9 cellular contexts compared by ENCODE assay signal in genomic region chrX:153470411-153471363, GRCh38. TPM values are rescaled to one million over a fixed set of nuclear protein-coding genes. Genes with fewer than 3 reads are reported as not detected.
DNase-seq lines count a peak whose midpoint lies in the region; ATAC-seq, FAIRE-seq and TF ChIP-seq lines count a peak whose summit lies in the region.
"Had no signal": no experiment of that assay in that cellular context is flagged by ENCODE, and none has a peak within 500 bp of the region (broad histone marks: within the 10 kb centered on the region; RNA-seq: fewer than 3 reads in every experiment).

HAUS7 (minus strand) TSS chrX:153470576; CDS start chrX:153470557, 19 bp downstream.

- no peak for FAIRE-seq in keratinocyte (lab: Jason Lieb, UNC)
- FAIRE-seq: colon had no signal

- no peaks in the 10 kb centered on the region for H3K36me3 ChIP-seq in keratinocyte (ENCODE audit: control insufficient read depth in 2 of 2, extremely low read depth in 1 of 2, insufficient read depth in 2 of 2, low read length in 2 of 2)

- DNase-seq in AG20443 (ENCODE audit: low spot score) (peak; percentile 94), NCI-H345 treated with DMSO at 0.1 percent for 48 hours (lab: John Stamatoyannopoulos, UW; ENCODE audit: unreplicated experiment) (peak; percentile 78), keratinocyte (ENCODE audit: low read depth, low spot score) (peak; percentile 45)
- DNase-seq in activated CD4-positive, CD25-positive, alpha-beta regulatory T cell treated with anti-CD3 and anti-CD28 coated beads, Interleukin-2, amount 50 U/mL, for 16 hours (ENCODE audit: low read depth, low spot score): peak; percentile 77
- peak; percentile 85 for DNase-seq in central memory CD4-positive, alpha-beta T cell
- DNase-seq in stimulated activated CD4-positive, alpha-beta T cell treated with anti-CD3 and anti-CD28 coated beads, Interleukin-12 subunit alpha, Interleukin-12 subunit beta, amount 100 ng/mL, for 48 hours (ENCODE audit: low read depth in 2 of 3, low spot score in 1 of 3): peak; percentile 76 to 82 (median 78)

- peak within 1 kb of the TSS; percentile 78 for H3K4me2 ChIP-seq in keratinocyte (ENCODE audit: control insufficient read depth, extremely low read depth, insufficient read depth, low read depth, low read length)

- H3K27ac ChIP-seq in keratinocyte (ENCODE audit: control insufficient read depth, insufficient read depth, low read length): peak within 1 kb of the TSS; percentile 20

- peak within 1 kb of the TSS; percentile 67 for H3K9ac ChIP-seq in keratinocyte (ENCODE audit: control insufficient read depth, extremely low read depth, insufficient read depth, low read length)

- H3K9me1 ChIP-seq in keratinocyte (ENCODE audit: control insufficient read depth, extremely low read depth, insufficient read depth, low read length): no peaks in the 10 kb centered on the region

- peak in 2 of 3 experiments; percentile 56 to 80 for TF ChIP-seq CTCF in keratinocyte (optimal IDR thresholded peaks at IDR 0.05 in 1 of 3, IDR thresholded peaks at IDR 0.05 in 1 of 3, conservative IDR thresholded peaks at IDR 0.05 in 1 of 3; ENCODE audit: extremely low read depth in 1 of 3, insufficient read depth in 2 of 3, low read length in 3 of 3)

- H3K4me3 ChIP-seq in keratinocyte (ENCODE audit: control insufficient read depth in 2 of 3, extremely low read depth in 1 of 3, insufficient read depth in 2 of 3, low read depth in 1 of 3, low read length in 3 of 3): peak within 1 kb of the TSS; percentile 51 to 78 (median 70)

- no peaks in the 10 kb centered on the region for H3K27me3 ChIP-seq in keratinocyte (ENCODE audit: control insufficient read depth, extremely low read depth, insufficient read depth, low read length)

- ATAC-seq in GM19035 (IDR thresholded peaks at IDR 0.05; ENCODE audit: unreplicated experiment) (peak; percentile 79), HG03342 (IDR thresholded peaks at IDR 0.05; ENCODE audit: unreplicated experiment) (peak; percentile 80)

- dilution Hi-C loops in keratinocyte (cut with MboI; ENCODE audit: extremely low pct_ligation_motif_present, low sequenced_read_pairs): no loop called here

- no peaks in the 10 kb centered on the region for H3K9me3 ChIP-seq in keratinocyte (ENCODE audit: control insufficient read depth, low read depth, low read length)

- H3K79me2 ChIP-seq in keratinocyte (ENCODE audit: control insufficient read depth, insufficient read depth, low read length): peaks cover 4% of the 10 kb centered on the region

- H3K4me1 ChIP-seq in keratinocyte (ENCODE audit: control insufficient read depth, extremely low read depth, insufficient read depth, low read length): peaks cover 3% of the 10 kb centered on the region

- peak within 1 kb of the TSS; percentile 65 for H2AFZ ChIP-seq in keratinocyte (ENCODE audit: control insufficient read depth, low read length)

- H4K20me1 ChIP-seq in keratinocyte (ENCODE audit: control insufficient read depth, extremely low read depth, insufficient read depth, low read length): no peaks in the 10 kb centered on the region

RNA-seq across cellular contexts. Expression of gene HAUS7, which starts in this region (rescaled TPM):
- polyA plus RNA-seq in keratinocyte: 9.2 to 23.1 TPM (median 13.8 TPM) in 3 replicates
- polyA plus RNA-seq in keratinocyte (2011; ENCODE audit: low read depth): 11.4 TPM
- 6.6 and 9.5 TPM in 2 replicates for polyA plus RNA-seq in keratinocyte (2011; cell fraction: cytosol; rRNA removed)
- polyA plus RNA-seq in keratinocyte (2011; cell fraction: nucleus; rRNA removed): 16.3 and 17.5 TPM in 2 replicates
- polyA plus RNA-seq in keratinocyte (2012; ENCODE audit: low replicate concordance): 4.8 and 24.0 TPM in 2 replicates
- polyA minus RNA-seq in keratinocyte: 8.5 to 18.4 TPM (median 13.5 TPM) in 3 replicates
- 9.6 TPM for polyA minus RNA-seq in keratinocyte (2011; cell fraction: cytosol; rRNA and poly(A)+ RNA removed)
- polyA minus RNA-seq in keratinocyte (2011; cell fraction: nucleus; rRNA and poly(A)+ RNA removed): 2.2 and 5.1 TPM in 2 replicates

Comparison
In these comparisons a context has a peak if more than half of its experiments do, and no peak if none do; other contexts are left out.
1. Peak in every context shown above with its lines: DNase-seq, ATAC-seq, H3K4me3 ChIP-seq and H3K27ac ChIP-seq.